20 cellular contexts compared by ENCODE assay signal in the genomic region with DNA sequence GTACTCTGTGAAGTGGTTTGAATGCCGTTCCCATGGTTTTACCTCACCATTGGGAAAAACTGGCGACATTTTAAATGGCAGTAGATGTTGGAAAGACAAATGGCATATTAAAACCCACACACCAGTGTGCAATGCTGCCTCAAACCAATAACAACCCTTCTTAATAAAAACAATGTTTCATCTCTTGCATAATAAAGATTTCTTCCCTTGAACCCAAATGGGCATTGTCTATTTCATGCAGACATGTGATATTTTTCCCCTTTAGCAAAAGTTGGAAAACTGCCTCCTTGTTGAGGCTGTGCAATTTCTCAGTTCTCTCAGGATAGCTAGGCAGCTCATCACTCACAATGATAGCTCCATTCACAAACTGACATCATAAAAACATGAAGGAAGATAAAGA. TPM values are rescaled to one million over a fixed set of nuclear protein-coding genes. Genes with fewer than 3 reads are reported as not detected.
DNase-seq lines count a peak whose midpoint lies in the region; ATAC-seq and TF ChIP-seq lines count a peak whose summit lies in the region.
"Had no signal": no experiment of that assay in that cellular context is flagged by ENCODE, and none has a peak within 500 bp of the region (broad histone marks: within the 10 kb centered on the region; RNA-seq: fewer than 3 reads in every experiment).

No MANE protein-coding gene starts in this region.

- H3K14ac ChIP-seq in trophoblast cell (ENCODE audit: low read length) = no peak overlapping the region

- WGBS in trophoblast cell (ENCODE audit: extremely low coverage, insufficient coverage, insufficient read length) = no CpG with 5 or more reads among the region's 2 CpGs

- H2AFZ ChIP-seq in neural cell (ENCODE audit: low read depth, low read length) (no peak overlapping the region), trophoblast cell (ENCODE audit: insufficient read depth, low read length, poor library complexity) (no peak overlapping the region)
- H2AFZ ChIP-seq: GM23338 had no signal

- H3K4me3 ChIP-seq in fibroblast of the aortic adventitia (ENCODE audit: low read depth, low read length) = no peak overlapping the region
- no peak overlapping the region for H3K4me3 ChIP-seq in neural cell (ENCODE audit: low read length)
- no peak overlapping the region for H3K4me3 ChIP-seq in trophoblast cell (ENCODE audit: low read depth, low read length)
- H3K4me3 ChIP-seq: GM23338, SK-N-MC had no signal

- no peaks in the 10 kb centered on the region for H3K36me3 ChIP-seq in neural cell (ENCODE audit: insufficient read depth, low read length)
- H3K36me3 ChIP-seq in trophoblast cell (ENCODE audit: control insufficient read depth in 1 of 2, insufficient read depth in 2 of 2, low read length in 2 of 2) = no peaks in the 10 kb centered on the region

- H4K12ac ChIP-seq in trophoblast cell (ENCODE audit: low read depth, low read length) = no peak overlapping the region

- H3F3A ChIP-seq in neural cell (ENCODE audit: insufficient read depth, low read length, poor library complexity, severe bottlenecking) = no peaks in the 10 kb centered on the region

- no peak overlapping the region for H3K27ac ChIP-seq in neural cell (ENCODE audit: low read length)
- H3K27ac ChIP-seq in trophoblast cell (ENCODE audit: low read depth, low read length) = no peak overlapping the region
- H3K27ac ChIP-seq: 22Rv1, KMS-11, SK-N-MC had no signal

- TF ChIP-seq CTCF in brain (conservative IDR thresholded peaks at IDR 0.05) (no peak), fibroblast of the aortic adventitia (IDR thresholded peaks at IDR 0.05; ENCODE audit: insufficient read depth, low read length) (no peak), neural cell (IDR thresholded peaks at IDR 0.05; ENCODE audit: poor library complexity, severe bottlenecking) (no peak)

- no peak overlapping the region for H3K4ac ChIP-seq in trophoblast cell (ENCODE audit: low read depth, low read length)

- H3K4me3 Mint-ChIP-seq in brain = peak overlapping the region in 1 of 5 experiments; percentile 73
- H3K4me3 Mint-ChIP-seq: CD8-positive, alpha-beta memory T cell; GM23338 had no signal

- H3K9me3 Mint-ChIP-seq in brain = peaks cover 0 to 6% (median 0%) of the 10 kb centered on the region in 5 experiments
- H3K9me3 Mint-ChIP-seq: GM23338 had no signal

- no peak overlapping the region for H3K23ac ChIP-seq in trophoblast cell (ENCODE audit: low read length)

- no peaks in the 10 kb centered on the region for H3K79me2 ChIP-seq in neural cell (replicated peaks; ENCODE audit: insufficient read depth, low read length)
- no peaks in the 10 kb centered on the region for H3K79me2 ChIP-seq in trophoblast cell (ENCODE audit: control insufficient read depth, insufficient read depth, low read length, poor library complexity)

- no peak overlapping the region for H2BK120ac ChIP-seq in trophoblast cell (ENCODE audit: insufficient read depth, low read length, poor library complexity)

- no peaks in the 10 kb centered on the region for H3K36me3 Mint-ChIP-seq in brain
- H3K36me3 Mint-ChIP-seq: CD8-positive, alpha-beta memory T cell had no signal

- H2AK5ac ChIP-seq in trophoblast cell (ENCODE audit: low read length) = no peak overlapping the region

- H3K4me2 ChIP-seq in neural cell (ENCODE audit: low read length) (no peak overlapping the region), trophoblast cell (ENCODE audit: low read length) (no peak overlapping the region)
- H3K4me2 ChIP-seq: GM23338, KMS-11 had no signal

- peak overlapping the region in 3 of 5 experiments; percentile 67 to 81 (median 76) for H3K27ac Mint-ChIP-seq in brain
- H3K27ac Mint-ChIP-seq: CD8-positive, alpha-beta memory T cell; GM23338 had no signal

- no peak overlapping the region for H3K9ac ChIP-seq in neural cell (ENCODE audit: low read length)
- H3K9ac ChIP-seq in trophoblast cell (ENCODE audit: low read length) = no peak overlapping the region
- H3K9ac ChIP-seq: KMS-11 had no signal

- no peak overlapping the region for H4K8ac ChIP-seq in trophoblast cell (ENCODE audit: low read depth, low read length)

- no peak overlapping the region for H4K91ac ChIP-seq in trophoblast cell (ENCODE audit: low read depth, low read length)

- peaks cover 7% of the 10 kb centered on the region for H3K4me1 Mint-ChIP-seq in brain
- H3K4me1 Mint-ChIP-seq: CD8-positive, alpha-beta memory T cell; GM23338 had no signal

- H2BK12ac ChIP-seq in trophoblast cell (ENCODE audit: low read length) = no peak overlapping the region

- H4K20me1 ChIP-seq in neural cell (ENCODE audit: insufficient read depth) = no peaks in the 10 kb centered on the region

- ATAC-seq in HG02852 (IDR thresholded peaks at IDR 0.05; ENCODE audit: unreplicated experiment) = no peak
- ATAC-seq: GM23338, HCT116 had no signal

- no peaks in the 10 kb centered on the region for H3K4me1 ChIP-seq in trophoblast cell (ENCODE audit: control insufficient read depth in 1 of 2, insufficient read depth in 2 of 2, low read length in 2 of 2)

- no peaks in the 10 kb centered on the region for H3K27me3 ChIP-seq in neural cell (ENCODE audit: insufficient read depth, low read depth, low read length)
- no peaks in the 10 kb centered on the region for H3K27me3 ChIP-seq in trophoblast cell (ENCODE audit: insufficient read depth, low read length)

- no peak overlapping the region for H3K18ac ChIP-seq in trophoblast cell (ENCODE audit: low read length)

- H3K9me2 ChIP-seq in neural cell (ENCODE audit: insufficient read depth, low read length) = no peaks in the 10 kb centered on the region

- peak; percentile 71 for TF ChIP-seq EP300 in neural cell (conservative IDR thresholded peaks at IDR 0.05; ENCODE audit: poor library complexity, severe bottlenecking)

- no peaks in the 10 kb centered on the region for H3K27me3 Mint-ChIP-seq in brain

- no peak overlapping the region for H2BK5ac ChIP-seq in trophoblast cell (ENCODE audit: low read depth, low read length, poor library complexity)

- H3K79me1 ChIP-seq in trophoblast cell (ENCODE audit: low read length) = no peaks in the 10 kb centered on the region

- peak; percentile 69 for DNase-seq in Ammon's horn (ENCODE audit: low spot score)
- DNase-seq in fibroblast of the aortic adventitia (ENCODE audit: low read depth) = peak; percentile 78
- DNase-seq in trophoblast cell = no peak
- no peak for DNase-seq in NOMO-1 treated with DMSO at 0.1 percent for 48 hours (lab: John Stamatoyannopoulos, UW; ENCODE audit: unreplicated experiment)
- no peak for DNase-seq in SHP77 (lab: John Stamatoyannopoulos, UW)
- DNase-seq: CD8-positive, alpha-beta memory T cell; GF-D8; NCI-H1048; NCI-H146; NCI-H2081 treated with DMSO at 0.1 percent for 48 hours; NCI-H524 had no signal

- no peaks in the 10 kb centered on the region for H3K9me3 ChIP-seq in neural cell (ENCODE audit: low read length)
- H3K9me3 ChIP-seq in trophoblast cell (ENCODE audit: insufficient read depth, low read depth, low read length) = no peaks in the 10 kb centered on the region

- no peak for TF ChIP-seq RAD21 in neural cell (conservative IDR thresholded peaks at IDR 0.05)

TF ChIP-seq in neural cell, 6 proteins besides CTCF, POLR2A, EP300 and RAD21:
- TF ChIP-seq EZH2 (IDR thresholded peaks at IDR 0.05; ENCODE audit: borderline replicate concordance, insufficient read depth, low read length, poor library complexity, severe bottlenecking) (no peak), POLR2AphosphoS5 (IDR thresholded peaks at IDR 0.05) (peak; percentile 30)
TF ChIP-seq in neural cell: peak in this region for 1.

RNA-seq across cellular contexts. Expression of a gene that starts 33.7 kb away (rescaled TPM):
- polyA plus RNA-seq in brain (ENCODE audit: insufficient read depth, low read depth, low replicate concordance) (0.85 TPM), neural cell (1.0 and 3.3 TPM in 2 replicates)
- 1.4 TPM in 1 of 2 replicates, not detected in the other for total RNA-seq in fibroblast of the aortic adventitia (ENCODE audit: low replicate concordance)
- polyA minus RNA-seq in neural cell = 12.2 and 12.4 TPM in 2 replicates
- 0.42 and 0.48 TPM in 2 replicates for polyA plus RNA-seq in trophoblast cell (2013)
- total RNA-seq: CD8-positive, alpha-beta memory T cell had no signal
- polyA plus RNA-seq: BJ; CD8-positive, alpha-beta memory T cell had no signal

Comparison
In these comparisons a context has a peak if more than half of its experiments do, and no peak if none do; other contexts are left out.
1. DNase-seq: peak in Ammon's horn (single experiment) and fibroblast of the aortic adventitia (single experiment); none in trophoblast cell (0 of 2), NOMO-1 treated with DMSO at 0.1 percent for 48 hours (single experiment) and SHP77 (0 of 2).